ENCODE assay signal across 31 cellular contexts in the genomic region with DNA sequence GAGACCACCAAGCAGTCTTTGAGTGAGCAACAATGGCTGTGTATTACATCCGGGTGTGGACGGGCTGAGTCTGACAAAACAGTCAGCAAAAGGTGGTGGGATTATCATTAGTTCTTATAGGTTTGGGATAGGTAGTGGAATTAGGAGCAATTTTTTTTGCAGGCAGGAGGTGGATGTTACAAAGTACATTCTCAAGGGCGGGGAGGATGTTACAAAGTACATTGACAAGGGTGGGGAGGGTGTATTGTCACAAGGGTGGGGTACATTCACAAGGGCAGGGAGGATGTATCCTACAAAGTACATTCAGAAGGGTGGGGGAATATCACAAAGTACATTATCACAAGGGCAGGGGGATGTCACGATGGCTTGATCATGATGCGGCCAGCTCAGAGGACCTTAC. TPM values are rescaled to one million over a fixed set of nuclear protein-coding genes. Genes with fewer than 3 reads are reported as not detected.
DNase-seq lines count a peak whose midpoint lies in the region; ATAC-seq, FAIRE-seq and TF ChIP-seq lines count a peak whose summit lies in the region.
"Had no signal": no experiment of that assay in that cellular context is flagged by ENCODE, and none has a peak within 500 bp of the region (broad histone marks: within the 10 kb centered on the region; RNA-seq: fewer than 3 reads in every experiment).

No MANE protein-coding gene starts in this region.

- in situ Hi-C loops in K562 (cut with MboI), result no loop called here

- no peak for ATAC-seq in HCT116
- ATAC-seq in K562, result no peak
- ATAC-seq in HG03196 (IDR thresholded peaks at IDR 0.05; ENCODE audit: unreplicated experiment), result no peak
- ATAC-seq: A549; CD8-positive, alpha-beta T cell had no signal

- no peaks in the 10 kb centered on the region for H3K9me2 ChIP-seq in HCT116 (ENCODE audit: insufficient read depth)

- no peak overlapping the region for H3K4me2 ChIP-seq in HCT116 (ENCODE audit: low read length)
- no peak overlapping the region for H3K4me2 ChIP-seq in K562 (ENCODE audit: insufficient read depth, low read length)
- H3K4me2 ChIP-seq: A549; BLaER1; BLaER1 treated with 17β-estradiol and CSF1 and Interleukin-3, amounts not matched to agents 10 nM and 100 nM had no signal

- TF ChIP-seq CTCF in HCT116 (IDR thresholded peaks at IDR 0.05 in 2 of 3, conservative IDR thresholded peaks at IDR 0.05 in 1 of 3; ENCODE audit: borderline replicate concordance in 1 of 3, insufficient read depth in 1 of 3, low read depth in 2 of 3, low read length in 2 of 3), result no peak
- no peak for TF ChIP-seq CTCF in K562 (IDR thresholded peaks at IDR 0.05 in 2 of 3, conservative IDR thresholded peaks at IDR 0.05 in 1 of 3; ENCODE audit: insufficient read depth in 2 of 3, low read depth in 1 of 3, low read length in 3 of 3)

- H3K36me3 ChIP-seq in HCT116 (ENCODE audit: control insufficient read depth in 1 of 2, insufficient read depth in 2 of 2, low read length in 2 of 2), result peaks cover 2 to 4% of the 10 kb centered on the region in 2 experiments; a peak in 2 of 4 replicates
- H3K36me3 ChIP-seq in K562 (ENCODE audit: control insufficient read depth, insufficient read depth, low read length), result no peaks in the 10 kb centered on the region
- H3K36me3 ChIP-seq: BE2C had no signal

- POLR2A ChIA-PET in HCT116 (lab: Charles Lee) (no interaction called here), K562 (lab: Yijun Ruan, JAX) (interaction anchor here (1.0 kb wide), 1 partner anchor 100 kb away, joined by 3 read pairs; no protein-coding TSS in a partner anchor)

- no peak overlapping the region for H3K27ac ChIP-seq in HCT116 (ENCODE audit: low read depth, low read length)
- H3K27ac ChIP-seq in K562 (ENCODE audit: extremely low read depth, low read depth, low read length), result no peak overlapping the region
- H3K27ac ChIP-seq: 22Rv1; A549; BLaER1; BLaER1 treated with 17β-estradiol and CSF1 and Interleukin-3, amounts not matched to agents 10 nM and 100 nM; C4-2B had no signal

- H3K79me2 ChIP-seq in HCT116 (ENCODE audit: insufficient read depth, low read length) (no peaks in the 10 kb centered on the region), K562 (ENCODE audit: control insufficient read depth, insufficient read depth, low read length) (no peaks in the 10 kb centered on the region)

- H3K9ac ChIP-seq in HCT116 (ENCODE audit: low read length) (no peak overlapping the region), K562 (ENCODE audit: insufficient read depth in 1 of 2, low read depth in 2 of 2, low read length in 2 of 2) (no peak overlapping the region)
- H3K9ac ChIP-seq: BLaER1; BLaER1 treated with 17β-estradiol and CSF1 and Interleukin-3, amounts not matched to agents 10 nM and 100 nM had no signal

- no peak overlapping the region for H2AFZ ChIP-seq in HCT116 (ENCODE audit: low read depth, low read length, poor library complexity, severe bottlenecking)
- no peak overlapping the region for H2AFZ ChIP-seq in K562 (ENCODE audit: low read depth, low read length)

- no peaks in the 10 kb centered on the region for H3K9me1 ChIP-seq in K562 (ENCODE audit: control insufficient read depth, insufficient read depth, low read length)

- 51% methylated on average over 5 of the region's 5 CpGs for WGBS in K562 (ENCODE audit: insufficient coverage, low coverage, missing lambda C conversion rate)

- H3K27me3 ChIP-seq in HCT116 (ENCODE audit: insufficient read depth, low read length) (no peaks in the 10 kb centered on the region), K562 (ENCODE audit: control insufficient read depth in 2 of 2, insufficient read depth in 2 of 2, low read length in 2 of 2) (no peaks in the 10 kb centered on the region)
- H3K27me3 ChIP-seq: BE2C; BLaER1; BLaER1 treated with 17β-estradiol and CSF1 and Interleukin-3, amounts not matched to agents 10 nM and 100 nM had no signal

- H3K9me3 ChIP-seq in HCT116 (ENCODE audit: control insufficient read depth in 1 of 2, insufficient read depth in 1 of 2, low read depth in 1 of 2, low read length in 2 of 2), result peaks cover 0 to 19% of the 10 kb centered on the region in 2 experiments; a peak in 2 of 4 replicates
- no peaks in the 10 kb centered on the region; the same call in none of the 2 replicates for H3K9me3 ChIP-seq in K562 (replicated peaks; ENCODE audit: control insufficient read depth, insufficient read depth, low read depth, low read length)
- H3K9me3 ChIP-seq: BE2C, Caco-2 had no signal

- RAD21 ChIA-PET in HCT116 (lab: Charles Lee; ENCODE audit: low non-redundant PET in 1 of 2, low total read pairs in 2 of 2, uncharacterized antibody in 2 of 2, unreplicated experiment in 2 of 2), result no interaction called here

- intact Hi-C loops in HCT116 (cut with micrococcal nuclease), result no loop called here
- intact Hi-C loops in K562 (cut with micrococcal nuclease), result no loop called here

- TF ChIP-seq EP300 in K562 (IDR thresholded peaks at IDR 0.05; ENCODE audit: low read length), result no peak

- H3K4me3 ChIP-seq in HCT116 (replicated peaks in 1 of 2; ENCODE audit: low read depth in 1 of 2, low read length in 2 of 2), result no peak overlapping the region
- no peak overlapping the region for H3K4me3 ChIP-seq in K562
- H3K4me3 ChIP-seq: A549; BLaER1; BLaER1 treated with 17β-estradiol and CSF1 and Interleukin-3, amounts not matched to agents 10 nM and 100 nM had no signal

- DNase-seq in HCT116 (ENCODE audit: low read depth, low spot score) (no peak), K562 (ENCODE audit: extremely low read depth in 1 of 4, low spot score in 3 of 4) (no peak), T-helper 9 cell (no peak)
- DNase-seq: 8988T; ACHN; AML-193; BE2C; C1 segment of cervical spinal cord; Caco-2; Calu3; CD4-positive, alpha-beta memory T cell; CD4-positive, alpha-beta T cell; CD4-positive, CD25-positive, alpha-beta regulatory T cell; CD8-positive, alpha-beta memory T cell; CD8-positive, alpha-beta T cell; COR-L47; DMS 273 treated with DMSO at 0.1 percent for 48 hours; DMS153; DMS53; DMS79; DMS79 treated with DMSO at 0.1 percent for 48 hours; DND-41; EL had no signal

- CTCF ChIA-PET in HCT116 (lab: Charles Lee) (no interaction called here), K562 (lab: Yijun Ruan, JAX; ENCODE audit: low intra/inter-chr PET ratio) (interaction anchor here (0.6 kb wide), 1 partner anchor 150 kb away, joined by 4 read pairs; no protein-coding TSS in a partner anchor)

- TF ChIP-seq RAD21 in HCT116 (IDR thresholded peaks at IDR 0.05; ENCODE audit: low read depth), result no peak
- no peak for TF ChIP-seq RAD21 in K562 (CRISPR knock-in tag; conservative IDR thresholded peaks at IDR 0.05 in 1 of 2, IDR thresholded peaks at IDR 0.05 in 1 of 2)

- BruUV-seq in HCT116 (replicated peaks; lab: Mats Ljungman, UMichigan) (no TSS peak), K562 (replicated peaks; lab: Mats Ljungman, UMichigan) (no TSS peak)

- TF ChIP-seq POLR2A in HCT116 (IDR thresholded peaks at IDR 0.05; ENCODE audit: borderline replicate concordance, extremely low read depth, insufficient read depth, insufficient read length), result no peak
- no peak for TF ChIP-seq POLR2A in K562 (conservative IDR thresholded peaks at IDR 0.05)

- no peaks in the 10 kb centered on the region for H4K20me1 ChIP-seq in HCT116 (ENCODE audit: insufficient read depth)
- H4K20me1 ChIP-seq in K562 (replicated peaks; ENCODE audit: control insufficient read depth, insufficient read depth, low read length), result no peaks in the 10 kb centered on the region
- H4K20me1 ChIP-seq: BLaER1; BLaER1 treated with 17β-estradiol and CSF1 and Interleukin-3, amounts not matched to agents 10 nM and 100 nM had no signal

- FAIRE-seq in K562 (lab: Jason Lieb, UNC), result no peak
- FAIRE-seq: A204.1, A549, D721Med had no signal

- H3K4me1 ChIP-seq in HCT116 (ENCODE audit: control insufficient read depth in 1 of 2, insufficient read depth in 2 of 2, low read length in 2 of 2) (no peaks in the 10 kb centered on the region), K562 (replicated peaks in 1 of 2; ENCODE audit: control insufficient read depth in 2 of 2, insufficient read depth in 2 of 2, low read length in 2 of 2) (no peaks in the 10 kb centered on the region)
- H3K4me1 ChIP-seq: A549; BE2C; BLaER1; BLaER1 treated with 17β-estradiol and CSF1 and Interleukin-3, amounts not matched to agents 10 nM and 100 nM; Caco-2 had no signal

RNA-seq across cellular contexts. Expression of a gene that starts 15.0 kb away (rescaled TPM):
- total RNA-seq in HCT116 (2021; ENCODE audit: unreplicated experiment) (31.3 TPM), K562 (2014; rRNA removed) (12.7 and 16.8 TPM in 2 replicates), K562 (2014; rRNA removed; fragmentation: Illumina TruSeq; extraction: Trizol) (33.4 and 34.9 TPM in 2 replicates), K562 (2015; rRNA removed; fragmentation: Illumina TruSeq; extraction: Trizol) (21.2 and 23.6 TPM in 2 replicates), K562 (2021) (21.8 and 25.9 TPM in 2 replicates)
- 19.5 and 20.2 TPM in 2 replicates for polyA plus RNA-seq in HCT116 (2012)
- 119 and 133 TPM in 2 replicates for total RNA-seq in K562 (2011; cell fraction: chromatin; rRNA removed; ENCODE audit: low replicate concordance)
- total RNA-seq in K562 (2011; cell fraction: nucleolus; rRNA removed), result 115 and 120 TPM in 2 replicates
- total RNA-seq in K562 (2011; cell fraction: nucleoplasm; rRNA removed), result 91.3 and 101 TPM in 2 replicates
- polyA plus RNA-seq in K562 (2011; rRNA removed) (31.3 and 32.7 TPM in 2 replicates), K562 (2014; fragmentation: Illumina TruSeq; extraction: Trizol) (23.3 and 25.9 TPM in 2 replicates), K562 (2014; fragmentation: Nextera tagmentation; extraction: Ambion mirVana) (10 to 100 TPM; 19.2 to 25.6 TPM), K562 (2014; rRNA removed) (13.9 and 18.6 TPM in 2 replicates)
- 13.4 and 17.9 TPM in 2 replicates for polyA plus RNA-seq in K562 (2011; cell fraction: cytosol; rRNA removed)
- polyA plus RNA-seq in K562 (2011; cell fraction: nucleus; rRNA removed), result 41.7 and 44.4 TPM in 2 replicates
- polyA plus RNA-seq in K562 (2012), result 15.6 and 22.6 TPM in 2 replicates
- polyA minus RNA-seq in K562 (2011; rRNA and poly(A)+ RNA removed), result 73.9 and 77.3 TPM in 2 replicates
- polyA minus RNA-seq in K562 (2011; cell fraction: cytosol; rRNA and poly(A)+ RNA removed), result 14.3 and 22.5 TPM in 2 replicates
- 42.9 and 71.0 TPM in 2 replicates for polyA minus RNA-seq in K562 (2011; cell fraction: nucleus; rRNA and poly(A)+ RNA removed)

RNA-seq across cellular contexts. Expression of a gene that starts 38.9 kb away (rescaled TPM):
- total RNA-seq in HCT116 (2021; ENCODE audit: unreplicated experiment) (37.8 TPM), K562 (2014; rRNA removed) (20.8 and 24.0 TPM in 2 replicates), K562 (2014; rRNA removed; fragmentation: Illumina TruSeq; extraction: Trizol) (46.9 and 51.0 TPM in 2 replicates), K562 (2015; rRNA removed; fragmentation: Illumina TruSeq; extraction: Trizol) (36.1 and 39.7 TPM in 2 replicates), K562 (2021) (31.5 and 34.3 TPM in 2 replicates)
- polyA plus RNA-seq in HCT116 (2012), result 11.5 and 12.1 TPM in 2 replicates
- 55.9 and 96.8 TPM in 2 replicates for total RNA-seq in K562 (2011; cell fraction: chromatin; rRNA removed; ENCODE audit: low replicate concordance)
- total RNA-seq in K562 (2011; cell fraction: nucleolus; rRNA removed), result 46.9 and 49.9 TPM in 2 replicates
- 65.7 and 90.8 TPM in 2 replicates for total RNA-seq in K562 (2011; cell fraction: nucleoplasm; rRNA removed)
- polyA plus RNA-seq in K562 (2011; rRNA removed) (32.8 and 33.9 TPM in 2 replicates), K562 (2014; fragmentation: Illumina TruSeq; extraction: Trizol) (17.9 and 18.4 TPM in 2 replicates), K562 (2014; fragmentation: Nextera tagmentation; extraction: Ambion mirVana) (10 to 100 TPM; 11.8 to 15.1 TPM), K562 (2014; rRNA removed) (13.1 and 17.1 TPM in 2 replicates)
- polyA plus RNA-seq in K562 (2011; cell fraction: cytosol; rRNA removed), result 8.8 and 16.8 TPM in 2 replicates
- polyA plus RNA-seq in K562 (2011; cell fraction: nucleus; rRNA removed), result 20.2 and 23.6 TPM in 2 replicates
- polyA plus RNA-seq in K562 (2012), result 8.5 and 11.4 TPM in 2 replicates
- polyA minus RNA-seq in K562 (2011; rRNA and poly(A)+ RNA removed), result 120 and 125 TPM in 2 replicates
- 30.3 and 53.3 TPM in 2 replicates for polyA minus RNA-seq in K562 (2011; cell fraction: cytosol; rRNA and poly(A)+ RNA removed)
- 36.4 and 38.7 TPM in 2 replicates for polyA minus RNA-seq in K562 (2011; cell fraction: nucleus; rRNA and poly(A)+ RNA removed)

RNA-seq across cellular contexts. Expression of a gene that starts 51.7 kb away (rescaled TPM):
- total RNA-seq in HCT116 (2021; ENCODE audit: unreplicated experiment) (80.9 TPM), K562 (2014; rRNA removed) (46.8 and 55.5 TPM in 2 replicates), K562 (2014; rRNA removed; fragmentation: Illumina TruSeq; extraction: Trizol) (115 and 132 TPM in 2 replicates), K562 (2015; rRNA removed; fragmentation: Illumina TruSeq; extraction: Trizol) (90.1 and 99.2 TPM in 2 replicates), K562 (2021) (66.0 and 70.0 TPM in 2 replicates)
- 24.9 and 25.6 TPM in 2 replicates for polyA plus RNA-seq in HCT116 (2012)
- 33.4 and 106 TPM in 2 replicates for total RNA-seq in K562 (2011; cell fraction: chromatin; rRNA removed; ENCODE audit: low replicate concordance)
- 16.2 and 23.4 TPM in 2 replicates for total RNA-seq in K562 (2011; cell fraction: nucleolus; rRNA removed)
- 53.7 and 76.0 TPM in 2 replicates for total RNA-seq in K562 (2011; cell fraction: nucleoplasm; rRNA removed)
- polyA plus RNA-seq in K562 (2011; rRNA removed) (33.4 and 42.2 TPM in 2 replicates), K562 (2014; fragmentation: Illumina TruSeq; extraction: Trizol) (26.0 and 29.4 TPM in 2 replicates), K562 (2014; fragmentation: Nextera tagmentation; extraction: Ambion mirVana) (10 to 100 TPM; 14.6 to 26.2 TPM), K562 (2014; rRNA removed) (25.8 and 28.4 TPM in 2 replicates)
- 5.5 and 22.1 TPM in 2 replicates for polyA plus RNA-seq in K562 (2011; cell fraction: cytosol; rRNA removed)
- 28.3 and 40.7 TPM in 2 replicates for polyA plus RNA-seq in K562 (2011; cell fraction: nucleus; rRNA removed)
- 10.2 and 12.0 TPM in 2 replicates for polyA plus RNA-seq in K562 (2012)
- polyA minus RNA-seq in K562 (2011; rRNA and poly(A)+ RNA removed), result 114 and 122 TPM in 2 replicates
- polyA minus RNA-seq in K562 (2011; cell fraction: cytosol; rRNA and poly(A)+ RNA removed), result 48.4 and 51.2 TPM in 2 replicates
- polyA minus RNA-seq in K562 (2011; cell fraction: nucleus; rRNA and poly(A)+ RNA removed), result 15.9 and 32.4 TPM in 2 replicates
